Comparison of ENCODE assay signal across 30 cellular contexts in genomic region chr10:116356833-116357232, GRCh38. TPM values are rescaled to one million over a fixed set of nuclear protein-coding genes. Genes with fewer than 3 reads are reported as not detected.
"Had no signal": no experiment of that assay in that cellular context is flagged by ENCODE, and none has a peak within 500 bp of the region (broad histone marks: within the 10 kb centered on the region; RNA-seq: fewer than 3 reads in every experiment).

No MANE protein-coding gene starts in this region.

- ATAC-seq: stimulated activated effector memory CD8-positive, alpha-beta T cell treated with anti-CD3 and anti-CD28 coated beads, Interleukin-12 subunit alpha, Interleukin-12 subunit beta, amount 100 ng/mL, for 72 hours; stimulated activated memory B cell treated with anti-CD40 and anti-IgM and Interleukin-4, amounts not matched to agents 10 μg/mL and 1 μg/mL and 100 μg/mL, for 72 hours; stimulated activated naive B cell treated with anti-CD40 and anti-IgM and Interleukin-4, amounts not matched to agents 10 μg/mL and 1 μg/mL and 100 μg/mL, for 72 hours; stimulated activated naive CD8-positive, alpha-beta T cell treated with anti-CD3 and anti-CD28 coated beads, Interleukin-15, amount 100 ng/mL, for 72 hours; stimulated activated naive CD8-positive, alpha-beta T cell treated with anti-CD3 and anti-CD28 coated beads, Interleukin-15, Interleukin-2, amounts not matched to agents 100 U/mL and 50 U/mL, for 24 hours; upper lobe of right lung had no signal

- H3K9me3 ChIP-seq: suprapubic skin, testis, thoracic aorta, thyroid gland, tibial artery, transverse colon, upper lobe of left lung, upper lobe of right lung, uterus, vagina had no signal

- H3K27ac ChIP-seq: stomach, suprapubic skin, testis, thoracic aorta, thyroid gland, tibial artery, tibial nerve, transverse colon, upper lobe of left lung, upper lobe of right lung, uterus, vagina had no signal

- FAIRE-seq: urothelium cell line had no signal

- H3K4me1 ChIP-seq: stomach, suprapubic skin, testis, thyroid gland, tibial artery, tibial nerve, transverse colon, upper lobe of left lung, upper lobe of right lung, uterus, vagina had no signal

- H3K36me3 ChIP-seq: stomach, suprapubic skin, thoracic aorta, thyroid gland, tibial artery, tibial nerve, transverse colon, upper lobe of left lung, upper lobe of right lung, uterus, vagina had no signal

- DNase-seq: stimulated activated CD4-positive, alpha-beta T cell treated with anti-CD3 and anti-CD28 coated beads, Interleukin-2, amount 100 ng/mL, for 48 hours; stimulated activated CD4-positive, alpha-beta T cell treated with anti-CD3 and anti-CD28 coated beads, Interleukin-4, amount 100 ng/mL, for 1 hour; stimulated activated CD4-positive, alpha-beta T cell treated with anti-CD3 and anti-CD28 coated beads, Interleukin-4, amount 100 ng/mL, for 24 hours; stimulated activated CD4-positive, alpha-beta T cell treated with anti-CD3 and anti-CD28 coated beads, Interleukin-4, amount 100 ng/mL, for 4 hours; stimulated activated CD8-positive, alpha-beta memory T cell treated with anti-CD3 and anti-CD28 coated beads, Interleukin-4, amount 100 ng/mL, for 48 hours; stimulated activated naive B cell treated with anti-CD40 and anti-IgM and Interleukin-4, amounts not matched to agents 10 μg/mL and 1 μg/mL and 100 μg/mL, for 72 hours; stimulated activated naive CD4-positive, alpha-beta T cell treated with Interleukin-2 at 50 U/mL for 16 hours; stimulated activated naive CD8-positive, alpha-beta T cell treated with anti-CD3 and anti-CD28 coated beads, Interleukin-15, amount 100 ng/mL, for 72 hours; stimulated activated naive CD8-positive, alpha-beta T cell treated with anti-CD3 and anti-CD28 coated beads, Interleukin-15, Interleukin-2, amounts not matched to agents 100 U/mL and 50 U/mL, for 24 hours; stomach; substantia nigra; testis; thyroid gland; tibial artery; transverse colon; trophoblast cell; upper lobe of left lung; upper lobe of right lung; uterus had no signal

- H3K27me3 ChIP-seq: suprapubic skin, testis, thyroid gland, tibial artery, tibial nerve, transverse colon, upper lobe of left lung, upper lobe of right lung, uterus, vagina had no signal

- H3K4me3 ChIP-seq: stomach, suprapubic skin, testis, thoracic aorta, thyroid gland, tibial artery, tibial nerve, transverse colon, upper lobe of left lung, upper lobe of right lung, uterus, vagina had no signal

RNA-seq across cellular contexts. Expression of gene CCDC172, which starts 32.6 kb away (rescaled TPM):
- total RNA-seq: stomach, subcutaneous adipose tissue, suprapubic skin, temporal lobe, thoracic aorta, thyroid gland, tibial nerve, transverse colon, upper lobe of left lung, upper lobe of right lung, ureter, urinary bladder, uterus, vagina had no signal
- polyA plus RNA-seq: urinary bladder had no signal
